In the genomic region with DNA sequence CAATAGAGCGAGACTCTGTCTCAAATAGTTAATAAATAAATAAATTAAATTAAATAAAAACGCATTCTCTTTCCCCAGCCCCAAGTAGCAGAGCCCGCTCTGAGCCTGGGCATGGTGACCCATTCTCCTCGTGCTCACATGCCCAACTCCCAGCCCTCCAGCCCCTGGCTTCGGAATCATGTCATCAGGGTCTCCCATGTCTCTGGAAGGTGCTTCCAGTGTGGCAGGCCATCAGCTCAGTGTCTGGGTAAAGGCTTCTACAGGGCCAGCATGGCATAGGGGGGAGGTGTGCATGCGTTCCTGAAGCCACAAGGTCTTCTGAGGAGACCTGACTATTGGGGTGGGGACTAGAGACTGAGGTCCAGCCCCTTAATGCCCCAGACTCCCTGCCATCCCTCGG, we compare ENCODE assay signal across 18 cellular contexts.
"Had no signal": no experiment of that assay in that cellular context is flagged by ENCODE, and none has a peak within 500 bp of the region (broad histone marks: within the 10 kb centered on the region; RNA-seq: fewer than 3 reads in every experiment).

No MANE protein-coding gene starts in this region.

- H3K4me1 ChIP-seq: prostate gland, sigmoid colon, tibial nerve, upper lobe of left lung had no signal

- H3K4me3 ChIP-seq: coronary artery, lung, prostate gland, sigmoid colon, thoracic aorta, tibial nerve, upper lobe of left lung had no signal

- H3K27ac ChIP-seq: coronary artery, prostate gland, sigmoid colon, thoracic aorta, tibial nerve, upper lobe of left lung had no signal

- H3K27me3 ChIP-seq: sigmoid colon, tibial nerve, upper lobe of left lung had no signal

- ATAC-seq: left colon; natural killer cell; right cardiac atrium; stimulated activated effector memory CD8-positive, alpha-beta T cell treated with anti-CD3 and anti-CD28 coated beads, Interleukin-12 subunit alpha, Interleukin-12 subunit beta, amount 100 ng/mL, for 72 hours had no signal

- DNase-seq: hypothalamus; immature natural killer cell; islet precursor cell; kidney glomerular epithelial cell; left colon; mesendoderm; natural killer cell; right cardiac atrium; sigmoid colon; stimulated activated CD4-positive, alpha-beta T cell treated with anti-CD3 and anti-CD28 coated beads, Interleukin-2, amount 100 ng/mL, for 24 hours; stimulated activated CD4-positive, alpha-beta T cell treated with anti-CD3 and anti-CD28 coated beads, Interleukin-4, amount 100 ng/mL, for 24 hours; upper lobe of left lung had no signal

- H3K36me3 ChIP-seq: prostate gland, sigmoid colon, thoracic aorta, upper lobe of left lung had no signal

- H3K9me3 ChIP-seq: prostate gland, sigmoid colon, thoracic aorta, tibial nerve, upper lobe of left lung had no signal
